ENCODE assay signal across 15 cellular contexts in genomic region chr1:10540277-10541005, GRCh38.
A peak's percentile ranks its signal among the peaks of the same experiment; 100 is the strongest.
DNase-seq lines count a peak whose midpoint lies in the region; ATAC-seq and TF ChIP-seq lines count a peak whose summit lies in the region.
"Had no signal": no experiment of that assay in that cellular context is flagged by ENCODE, and none has a peak within 500 bp of the region (broad histone marks: within the 10 kb centered on the region; RNA-seq: fewer than 3 reads in every experiment).

No MANE protein-coding gene starts in this region.

- H3K36me3 Mint-ChIP-seq in T-helper 17 cell (ENCODE audit: low read depth) (peaks cover 10% of the 10 kb centered on the region), nephron (ENCODE audit: low read depth) (peaks cover 35% of the 10 kb centered on the region), natural killer cell (no peaks in the 10 kb centered on the region)

- H3K4me3 Mint-ChIP-seq in T-helper 17 cell, result no peak overlapping the region
- no peak overlapping the region for H3K4me3 Mint-ChIP-seq in nephron
- H3K4me3 Mint-ChIP-seq in natural killer cell, result no peak overlapping the region
- H3K4me3 Mint-ChIP-seq: activated T-helper 17 cell treated with anti-CD3 and anti-CD28 coated beads, Interleukin-2, amount 50 U/mL, for 72 hours; mesothelial cell of epicardium had no signal

- ATAC-seq in T-helper 17 cell, result no peak
- no peak for ATAC-seq in natural killer cell
- no peak for ATAC-seq in GM18511 (IDR thresholded peaks at IDR 0.05; ENCODE audit: unreplicated experiment)
- no peak for ATAC-seq in GM19023 (IDR thresholded peaks at IDR 0.05; ENCODE audit: unreplicated experiment)
- ATAC-seq: activated T-helper 17 cell treated with anti-CD3 and anti-CD28 coated beads, Interleukin-2, amount 50 U/mL, for 72 hours; Panc1 had no signal

- DNase-seq in Daoy (ENCODE audit: low read depth), result peak; percentile 21
- no peak for DNase-seq in T-helper 17 cell
- peak; percentile 26 for DNase-seq in fibroblast of villous mesenchyme (ENCODE audit: low read depth)
- no peak for DNase-seq in natural killer cell
- no peak for DNase-seq in NCI-H2107 treated with DMSO at 0.1 percent for 48 hours (lab: John Stamatoyannopoulos, UW; ENCODE audit: unreplicated experiment)
- DNase-seq: activated CD4-positive, alpha-beta T cell treated with anti-CD3 and anti-CD28 coated beads for 48 hours; DMS 273 treated with DMSO at 0.1 percent for 48 hours; NCI-H524 treated with DMSO at 0.1 percent for 48 hours had no signal

- H3K4me3 ChIP-seq in fibroblast of villous mesenchyme (ENCODE audit: low read depth, low read length), result no peak overlapping the region
- H3K4me3 ChIP-seq: ascending aorta had no signal

- intact Hi-C loops in natural killer cell (cut with micrococcal nuclease), result no loop called here

- TF ChIP-seq CTCF in fibroblast of villous mesenchyme (IDR thresholded peaks at IDR 0.05; ENCODE audit: insufficient read depth, low read depth, low read length) (no peak), nephron (IDR thresholded peaks at IDR 0.05; ENCODE audit: unreplicated experiment in 3 of 3) (no peak), natural killer cell (IDR thresholded peaks at IDR 0.05) (no peak)

- H3K4me1 Mint-ChIP-seq in T-helper 17 cell (peaks cover 30% of the 10 kb centered on the region), nephron (peaks cover 46% of the 10 kb centered on the region), natural killer cell (peaks cover 24 to 28% of the 10 kb centered on the region in 2 donors)

- H3K9me3 Mint-ChIP-seq in nephron (no peaks in the 10 kb centered on the region), natural killer cell (no peaks in the 10 kb centered on the region)
- H3K9me3 Mint-ChIP-seq: activated T-helper 17 cell treated with anti-CD3 and anti-CD28 coated beads, Interleukin-2, amount 50 U/mL, for 72 hours; mesothelial cell of epicardium had no signal

- H3K27me3 Mint-ChIP-seq in T-helper 17 cell (no peaks in the 10 kb centered on the region), nephron (ENCODE audit: low read depth) (peaks cover 9% of the 10 kb centered on the region), natural killer cell (ENCODE audit: low read depth in 2 of 2) (no peaks in the 10 kb centered on the region)
- H3K27me3 Mint-ChIP-seq: activated T-helper 17 cell treated with anti-CD3 and anti-CD28 coated beads, Interleukin-2, amount 50 U/mL, for 72 hours had no signal

- H3K9me3 ChIP-seq in T-helper 17 cell (ENCODE audit: control insufficient read depth, low read length, poor library complexity, severe bottlenecking), result no peaks in the 10 kb centered on the region
- H3K9me3 ChIP-seq: ascending aorta had no signal

- H3K27ac Mint-ChIP-seq in T-helper 17 cell, result peak overlapping the region; percentile 9
- peak overlapping the region in 2 of 3 experiments; percentile 18 to 51 for H3K27ac Mint-ChIP-seq in nephron
- peak overlapping the region in 1 of 2 donors; percentile 48 for H3K27ac Mint-ChIP-seq in natural killer cell
- H3K27ac Mint-ChIP-seq: mesothelial cell of epicardium had no signal

Comparison
In these comparisons a context has a peak if more than half of its experiments do, and no peak if none do; other contexts are left out.
1. DNase-seq: peak in Daoy (single experiment) and fibroblast of villous mesenchyme (single experiment); none in T-helper 17 cell (0 of 3), natural killer cell (single experiment) and NCI-H2107 treated with DMSO at 0.1 percent for 48 hours (single experiment).